8 cellular contexts compared by ENCODE assay signal in genomic region chr3:129628169-129628522, GRCh38. TPM values are rescaled to one million over a fixed set of nuclear protein-coding genes. Genes with fewer than 3 reads are reported as not detected.
DNase-seq lines count a peak whose midpoint lies in the region; ATAC-seq and TF ChIP-seq lines count a peak whose summit lies in the region.

No MANE protein-coding gene starts in this region.

- H3K4me3 ChIP-seq in colonic mucosa (peak overlapping the region; percentile 50), upper lobe of right lung (peak overlapping the region; percentile 64)

- intact Hi-C loops in Right ventricle myocardium superior (cut with DNase I) (loop anchor here (5.0 kb wide), 1 partner anchor 304 kb away; no protein-coding TSS in a partner anchor), cardiac septum (cut with DNase I) (loop anchor here (2.0 kb wide), 2 partner anchors 201 to 375 kb away; no protein-coding TSS in a partner anchor), colonic mucosa (cut with DNase I) (loop anchor here (2.0 to 5.0 kb wide), 2 partner anchors 199 to 303 kb away; no protein-coding TSS in a partner anchor), upper lobe of right lung (cut with DNase I) (no loop called here), left colon (cut with DNase I, micrococcal nuclease) (loop anchor here in 1 of 2 donors (5.0 kb wide), 1 partner anchor 199 kb away; no protein-coding TSS in a partner anchor)

- peak overlapping the region; percentile 66 for H3K27ac Mint-ChIP-seq in mesothelial cell of epicardium

- H3K27ac ChIP-seq in colonic mucosa (peak overlapping the region; percentile 99), upper lobe of right lung (peak overlapping the region; percentile 99)

- H3K9me3 Mint-ChIP-seq in mesothelial cell of epicardium: no peaks in the 10 kb centered on the region

- peak overlapping the region in 1 of 2 donors; percentile 91 for H3K9ac ChIP-seq in colonic mucosa (ENCODE audit: low read depth in 2 of 2, low read length in 2 of 2)

- peak overlapping the region; percentile 85 for H3K4me3 Mint-ChIP-seq in mesothelial cell of epicardium

- H3K27me3 Mint-ChIP-seq in mesothelial cell of epicardium (ENCODE audit: low read depth): no peaks in the 10 kb centered on the region

- DNase-seq in Right ventricle myocardium superior: no peak
- no peak for DNase-seq in cardiac septum (ENCODE audit: low spot score)
- DNase-seq in colonic mucosa: no peak
- no peak for DNase-seq in mesothelial cell of epicardium (ENCODE audit: low spot score in 2 of 2, unreplicated experiment in 2 of 2)
- DNase-seq in upper lobe of right lung: no peak
- DNase-seq in SK-N-DZ (ENCODE audit: low spot score): no peak
- no peak for DNase-seq in left colon

- no peaks in the 10 kb centered on the region for H3K27me3 ChIP-seq in colonic mucosa
- no peaks in the 10 kb centered on the region for H3K27me3 ChIP-seq in upper lobe of right lung

- no peaks in the 10 kb centered on the region for H3K36me3 Mint-ChIP-seq in mesothelial cell of epicardium

- H3K4me1 ChIP-seq in colonic mucosa: peaks cover 20% of the 10 kb centered on the region
- H3K4me1 ChIP-seq in upper lobe of right lung: peaks cover 46% of the 10 kb centered on the region

- H3K9me3 ChIP-seq in colonic mucosa: no peaks in the 10 kb centered on the region
- H3K9me3 ChIP-seq in upper lobe of right lung: no peaks in the 10 kb centered on the region

- peaks cover 22% of the 10 kb centered on the region for H3K4me1 Mint-ChIP-seq in mesothelial cell of epicardium

- no peaks in the 10 kb centered on the region for H3K36me3 ChIP-seq in colonic mucosa
- H3K36me3 ChIP-seq in upper lobe of right lung: no peaks in the 10 kb centered on the region

- peak; percentile 3 for TF ChIP-seq CTCF in colonic mucosa (IDR thresholded peaks at IDR 0.05)
- no peak for TF ChIP-seq CTCF in mesothelial cell of epicardium (IDR thresholded peaks at IDR 0.05; ENCODE audit: unreplicated experiment)
- no peak for TF ChIP-seq CTCF in upper lobe of right lung (IDR thresholded peaks at IDR 0.05)

- ATAC-seq in Right ventricle myocardium superior (ENCODE audit: poor library complexity) (peak; percentile 0), upper lobe of right lung (no peak), GM19395 (IDR thresholded peaks at IDR 0.05; ENCODE audit: unreplicated experiment) (no peak), left colon (no peak)

RNA-seq across cellular contexts. Expression of gene PLXND1, which starts 21.7 kb away (rescaled TPM):
- total RNA-seq in Right ventricle myocardium superior: 53.1 TPM
- total RNA-seq in cardiac septum: 54.8 TPM
- 10 to 100 TPM; 25.6 to 26.7 TPM for total RNA-seq in colonic mucosa
- total RNA-seq in mesothelial cell of epicardium: 53.9 to 60.6 TPM (median 54.7 TPM) in 3 replicates
- total RNA-seq in upper lobe of right lung: 284 TPM
- polyA plus RNA-seq in SK-N-DZ (2014; cell fraction: cytosol; rRNA removed): 31.9 and 32.6 TPM in 2 replicates
- 44.3 and 89.8 TPM in 2 replicates for polyA plus RNA-seq in SK-N-DZ (2014; cell fraction: nucleus; rRNA removed)
- total RNA-seq in left colon: 10 to 100 TPM; 16.5 to 38.8 TPM
